In genomic region chr15:50824507-50824906, GRCh38 we compare ENCODE assay signal across 18 cellular contexts. TPM values are rescaled to one million over a fixed set of nuclear protein-coding genes. Genes with fewer than 3 reads are reported as not detected.
DNase-seq lines count a peak whose midpoint lies in the region; ATAC-seq and TF ChIP-seq lines count a peak whose summit lies in the region.
"Had no signal": no experiment of that assay in that cellular context is flagged by ENCODE, and none has a peak within 500 bp of the region (broad histone marks: within the 10 kb centered on the region; RNA-seq: fewer than 3 reads in every experiment).

No MANE protein-coding gene starts in this region.

- no peak overlapping the region for H3K4me2 ChIP-seq in mesenchymal stem cell (ENCODE audit: low read length, poor library complexity, severe bottlenecking)

- TF ChIP-seq CTCF in choroid plexus epithelial cell (conservative IDR thresholded peaks at IDR 0.05; ENCODE audit: low read depth, low read length): no peak
- no peak for TF ChIP-seq CTCF in fibroblast of the aortic adventitia (IDR thresholded peaks at IDR 0.05; ENCODE audit: insufficient read depth, low read length)
- TF ChIP-seq CTCF in brain microvascular endothelial cell (IDR thresholded peaks at IDR 0.05; ENCODE audit: low read depth, low read length, missing control alignments): no peak

- peak; percentile 23 for DNase-seq in adipocyte (ENCODE audit: low read depth)
- DNase-seq in choroid plexus epithelial cell (ENCODE audit: low read depth): peak; percentile 44
- DNase-seq in fibroblast of the aortic adventitia (ENCODE audit: low read depth): peak; percentile 3
- DNase-seq in mesenchymal stem cell: peak; percentile 5
- DNase-seq in activated CD8-positive, alpha-beta memory T cell treated with anti-CD3 and anti-CD28 coated beads, Interleukin-2, amount 50 U/mL, for 48 hours: no peak
- no peak for DNase-seq in brain microvascular endothelial cell
- no peak for DNase-seq in SKM-1 (lab: John Stamatoyannopoulos, UW; ENCODE audit: unreplicated experiment)
- DNase-seq: C1 segment of cervical spinal cord; Calu3; CD4-positive, alpha-beta memory T cell; COR-L47; DMS53; DMS79 treated with DMSO at 0.1 percent for 48 hours; GF-D8; GM23248; HFFc6 had no signal

- no peak for ATAC-seq in HG03039 (IDR thresholded peaks at IDR 0.05; ENCODE audit: unreplicated experiment)

- H3K9me3 ChIP-seq in adipocyte (ENCODE audit: control insufficient read depth, low read length) (no peaks in the 10 kb centered on the region), mesenchymal stem cell (ENCODE audit: control insufficient read depth, low read length) (no peaks in the 10 kb centered on the region)
- H3K9me3 ChIP-seq: HAP-1 had no signal

- H2BK12ac ChIP-seq in mesenchymal stem cell (ENCODE audit: low read length in 2 of 2): no peak overlapping the region

- H2AFZ ChIP-seq in mesenchymal stem cell (ENCODE audit: low read depth, low read length): no peak overlapping the region
- H2AFZ ChIP-seq: GM23248 had no signal

- H3K4me3 ChIP-seq in adipocyte (ENCODE audit: low read length): no peak overlapping the region
- H3K4me3 ChIP-seq in choroid plexus epithelial cell (ENCODE audit: low read depth, low read length): no peak overlapping the region
- no peak overlapping the region for H3K4me3 ChIP-seq in fibroblast of the aortic adventitia (ENCODE audit: low read depth, low read length)
- no peak overlapping the region for H3K4me3 ChIP-seq in mesenchymal stem cell (ENCODE audit: insufficient read depth in 1 of 2, low read depth in 1 of 2, low read length in 2 of 2)
- H3K4me3 ChIP-seq in brain microvascular endothelial cell (ENCODE audit: low read depth, low read length): no peak overlapping the region
- H3K4me3 ChIP-seq: GM23248, HAP-1 had no signal

- H3K79me1 ChIP-seq in mesenchymal stem cell (replicated peaks; ENCODE audit: low read length, poor library complexity, severe bottlenecking): no peaks in the 10 kb centered on the region

- H3K4ac ChIP-seq in mesenchymal stem cell (ENCODE audit: low read depth in 1 of 2, low read length in 2 of 2): no peak overlapping the region

- H4K91ac ChIP-seq in mesenchymal stem cell (ENCODE audit: low read length): no peak overlapping the region

- H2BK120ac ChIP-seq in mesenchymal stem cell (ENCODE audit: low read depth, low read length): no peak overlapping the region

- in situ Hi-C loops in brain microvascular endothelial cell (cut with HindIII; ENCODE audit: low pct_ligation_motif_present, low sequenced_read_pairs): no loop called here

- no peaks in the 10 kb centered on the region for H3K27me3 ChIP-seq in adipocyte (replicated peaks; ENCODE audit: control insufficient read depth, insufficient read depth, low read length)
- no peaks in the 10 kb centered on the region for H3K27me3 ChIP-seq in mesenchymal stem cell (ENCODE audit: control insufficient read depth in 1 of 2, insufficient read depth in 1 of 2, low read length in 2 of 2)
- no peaks in the 10 kb centered on the region for H3K27me3 ChIP-seq in brain microvascular endothelial cell (replicated peaks)

- H3K23ac ChIP-seq in mesenchymal stem cell (ENCODE audit: low read length in 2 of 2): no peak overlapping the region

- H3K18ac ChIP-seq in mesenchymal stem cell (ENCODE audit: low read depth in 1 of 2, low read length in 2 of 2): no peak overlapping the region

- H3K9ac ChIP-seq in adipocyte (ENCODE audit: low read length) (no peak overlapping the region), mesenchymal stem cell (ENCODE audit: low read length) (no peak overlapping the region)
- H3K9ac ChIP-seq: GM23248 had no signal

- no peak overlapping the region for H2BK5ac ChIP-seq in mesenchymal stem cell (ENCODE audit: low read depth, low read length, poor library complexity, severe bottlenecking)

- no peak overlapping the region for H2AK5ac ChIP-seq in mesenchymal stem cell (ENCODE audit: low read length, severe bottlenecking)

- no CpG with 5 or more reads among the region's 2 CpGs for WGBS in mesenchymal stem cell

- H4K8ac ChIP-seq in mesenchymal stem cell (ENCODE audit: low read length): no peak overlapping the region

- H3K4me1 ChIP-seq in adipocyte (ENCODE audit: control insufficient read depth, insufficient read depth, low read length) (peaks cover 10% of the 10 kb centered on the region), mesenchymal stem cell (ENCODE audit: control insufficient read depth, insufficient read depth, low read depth, low read length) (no peaks in the 10 kb centered on the region)

- H3K36me3 ChIP-seq in adipocyte (ENCODE audit: control insufficient read depth, insufficient read depth, low read length, severe bottlenecking): no peaks in the 10 kb centered on the region
- no peaks in the 10 kb centered on the region for H3K36me3 ChIP-seq in mesenchymal stem cell (ENCODE audit: control insufficient read depth in 1 of 2, insufficient read depth in 2 of 2, low read depth in 1 of 2, low read length in 2 of 2)
- no peaks in the 10 kb centered on the region for H3K36me3 ChIP-seq in brain microvascular endothelial cell (replicated peaks)
- H3K36me3 ChIP-seq: HAP-1 had no signal

- H2BK15ac ChIP-seq in mesenchymal stem cell (ENCODE audit: low read depth, poor library complexity, severe bottlenecking): no peak overlapping the region

- H3K27ac ChIP-seq in mesenchymal stem cell (ENCODE audit: low read length, poor library complexity, severe bottlenecking): no peak overlapping the region
- H3K27ac ChIP-seq in brain microvascular endothelial cell: no peak overlapping the region
- H3K27ac ChIP-seq: GM23248 had no signal

- no peak overlapping the region for H3K14ac ChIP-seq in mesenchymal stem cell (ENCODE audit: low read length in 2 of 2)

RNA-seq across cellular contexts. Expression of gene SPPL2A, which starts 59.0 kb away (rescaled TPM):
- total RNA-seq in fibroblast of the aortic adventitia (ENCODE audit: low replicate concordance): 51.9 and 128 TPM in 2 replicates
- polyA plus RNA-seq in mesenchymal stem cell (2013, experiment 1 of 2): 57.9 TPM
- polyA plus RNA-seq in mesenchymal stem cell (2013, experiment 2 of 2): 61.7 TPM

Comparison
In these comparisons a context has a peak if more than half of its experiments do, and no peak if none do; other contexts are left out.
1. DNase-seq: peak in adipocyte (single experiment), choroid plexus epithelial cell (single experiment), fibroblast of the aortic adventitia (single experiment) and mesenchymal stem cell (single experiment); none in activated CD8-positive, alpha-beta memory T cell treated with anti-CD3 and anti-CD28 coated beads, Interleukin-2, amount 50 U/mL, for 48 hours (single experiment), brain microvascular endothelial cell (single experiment) and SKM-1 (single experiment).